Comparison of ENCODE assay signal across 1 cellular context in the genomic region with DNA sequence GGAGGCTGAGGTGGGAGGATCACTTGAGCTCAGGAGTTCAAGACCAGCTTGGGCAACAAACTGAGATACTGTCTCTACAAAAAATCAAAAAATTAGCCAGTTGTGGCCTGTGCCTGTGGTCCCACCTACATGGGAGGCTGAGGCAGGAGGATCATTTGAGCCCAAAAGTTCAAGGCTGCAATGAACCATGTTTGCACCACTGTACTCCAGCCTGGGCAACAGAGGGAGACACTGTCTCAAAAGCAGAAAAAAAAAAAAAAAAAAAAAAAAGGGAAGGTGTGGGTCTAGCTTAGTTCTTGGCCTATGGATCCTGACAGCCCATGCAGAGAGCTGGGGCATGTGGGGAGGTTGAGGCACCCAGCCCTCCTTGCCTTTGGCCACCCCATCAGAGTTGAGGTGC.
TF ChIP-seq lines count a peak whose summit lies in the region.

No MANE protein-coding gene starts in this region.

TF ChIP-seq in HepG2, 621 proteins besides CTCF, POLR2A, EP300 and RAD21:
- TF ChIP-seq, protein P1, sequence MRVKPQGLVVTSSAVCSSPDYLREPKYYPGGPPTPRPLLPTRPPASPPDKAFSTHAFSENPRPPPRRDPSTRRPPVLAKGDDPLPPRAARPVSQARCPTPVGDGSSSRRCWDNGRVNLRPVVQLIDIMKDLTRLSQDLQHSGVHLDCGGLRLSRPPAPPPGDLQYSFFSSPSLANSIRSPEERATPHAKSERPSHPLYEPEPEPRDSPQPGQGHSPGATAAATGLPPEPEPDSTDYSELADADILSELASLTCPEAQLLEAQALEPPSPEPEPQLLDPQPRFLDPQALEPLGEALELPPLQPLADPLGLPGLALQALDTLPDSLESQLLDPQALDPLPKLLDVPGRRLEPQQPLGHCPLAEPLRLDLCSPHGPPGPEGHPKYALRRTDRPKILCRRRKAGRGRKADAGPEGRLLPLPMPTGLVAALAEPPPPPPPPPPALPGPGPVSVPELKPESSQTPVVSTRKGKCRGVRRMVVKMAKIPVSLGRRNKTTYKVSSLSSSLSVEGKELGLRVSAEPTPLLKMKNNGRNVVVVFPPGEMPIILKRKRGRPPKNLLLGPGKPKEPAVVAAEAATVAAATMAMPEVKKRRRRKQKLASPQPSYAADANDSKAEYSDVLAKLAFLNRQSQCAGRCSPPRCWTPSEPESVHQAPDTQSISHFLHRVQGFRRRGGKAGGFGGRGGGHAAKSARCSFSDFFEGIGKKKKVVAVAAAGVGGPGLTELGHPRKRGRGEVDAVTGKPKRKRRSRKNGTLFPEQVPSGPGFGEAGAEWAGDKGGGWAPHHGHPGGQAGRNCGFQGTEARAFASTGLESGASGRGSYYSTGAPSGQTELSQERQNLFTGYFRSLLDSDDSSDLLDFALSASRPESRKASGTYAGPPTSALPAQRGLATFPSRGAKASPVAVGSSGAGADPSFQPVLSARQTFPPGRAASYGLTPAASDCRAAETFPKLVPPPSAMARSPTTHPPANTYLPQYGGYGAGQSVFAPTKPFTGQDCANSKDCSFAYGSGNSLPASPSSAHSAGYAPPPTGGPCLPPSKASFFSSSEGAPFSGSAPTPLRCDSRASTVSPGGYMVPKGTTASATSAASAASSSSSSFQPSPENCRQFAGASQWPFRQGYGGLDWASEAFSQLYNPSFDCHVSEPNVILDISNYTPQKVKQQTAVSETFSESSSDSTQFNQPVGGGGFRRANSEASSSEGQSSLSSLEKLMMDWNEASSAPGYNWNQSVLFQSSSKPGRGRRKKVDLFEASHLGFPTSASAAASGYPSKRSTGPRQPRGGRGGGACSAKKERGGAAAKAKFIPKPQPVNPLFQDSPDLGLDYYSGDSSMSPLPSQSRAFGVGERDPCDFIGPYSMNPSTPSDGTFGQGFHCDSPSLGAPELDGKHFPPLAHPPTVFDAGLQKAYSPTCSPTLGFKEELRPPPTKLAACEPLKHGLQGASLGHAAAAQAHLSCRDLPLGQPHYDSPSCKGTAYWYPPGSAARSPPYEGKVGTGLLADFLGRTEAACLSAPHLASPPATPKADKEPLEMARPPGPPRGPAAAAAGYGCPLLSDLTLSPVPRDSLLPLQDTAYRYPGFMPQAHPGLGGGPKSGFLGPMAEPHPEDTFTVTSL (CRISPR knock-in tag; IDR thresholded peaks at IDR 0.05; ENCODE audit: borderline replicate concordance) = no peak
- TF ChIP-seq, protein P2, sequence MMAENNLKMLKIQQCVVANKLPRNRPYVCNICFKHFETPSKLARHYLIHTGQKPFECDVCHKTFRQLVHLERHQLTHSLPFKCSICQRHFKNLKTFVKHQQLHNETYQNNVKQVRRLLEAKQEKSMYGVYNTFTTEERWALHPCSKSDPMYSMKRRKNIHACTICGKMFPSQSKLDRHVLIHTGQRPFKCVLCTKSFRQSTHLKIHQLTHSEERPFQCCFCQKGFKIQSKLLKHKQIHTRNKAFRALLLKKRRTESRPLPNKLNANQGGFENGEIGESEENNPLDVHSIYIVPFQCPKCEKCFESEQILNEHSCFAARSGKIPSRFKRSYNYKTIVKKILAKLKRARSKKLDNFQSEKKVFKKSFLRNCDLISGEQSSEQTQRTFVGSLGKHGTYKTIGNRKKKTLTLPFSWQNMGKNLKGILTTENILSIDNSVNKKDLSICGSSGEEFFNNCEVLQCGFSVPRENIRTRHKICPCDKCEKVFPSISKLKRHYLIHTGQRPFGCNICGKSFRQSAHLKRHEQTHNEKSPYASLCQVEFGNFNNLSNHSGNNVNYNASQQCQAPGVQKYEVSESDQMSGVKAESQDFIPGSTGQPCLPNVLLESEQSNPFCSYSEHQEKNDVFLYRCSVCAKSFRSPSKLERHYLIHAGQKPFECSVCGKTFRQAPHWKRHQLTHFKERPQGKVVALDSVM (CRISPR knock-in tag; IDR thresholded peaks at IDR 0.05) = peak; percentile 60; the same call in 1 of the 2 replicates
